15 cellular contexts compared by ENCODE assay signal in genomic region chr9:129247285-129248153, GRCh38.
"Had no signal": no experiment of that assay in that cellular context is flagged by ENCODE, and none has a peak within 500 bp of the region (broad histone marks: within the 10 kb centered on the region; RNA-seq: fewer than 3 reads in every experiment).

No MANE protein-coding gene starts in this region.

- H3K9ac ChIP-seq: SK-N-SH had no signal

- FAIRE-seq: islet of Langerhans had no signal

- H3K36me3 ChIP-seq: cardiac muscle cell, upper lobe of left lung had no signal

- DNase-seq: activated B cell treated with CpG ODN at 0.5 μM for 24 hours; activated CD4-positive, alpha-beta T cell treated with anti-CD3 and anti-CD28 coated beads, Interleukin-2, amount 10 ng/mL, durations not matched to agents 7 days and 5 days; activated CD8-positive, alpha-beta T cell treated with anti-CD3 and anti-CD28 coated beads, Interleukin-2, amount 10 ng/mL, durations not matched to agents 7 days and 5 days; activated T-cell treated with anti-CD3 and anti-CD28 coated beads, Interleukin-2, amount 50 U/mL, for 4 hours; amniotic stem cell; effector memory CD8-positive, alpha-beta T cell; mammary epithelial cell; SK-N-SH; stimulated activated CD4-positive, alpha-beta T cell treated with anti-CD3 and anti-CD28 coated beads, Interleukin-4, amount 100 ng/mL, for 4 hours; T-cell; testis; upper lobe of left lung had no signal

- H3K27me3 ChIP-seq: cardiac muscle cell, testis, upper lobe of left lung had no signal

- H3K27ac ChIP-seq: cardiac muscle cell, testis, upper lobe of left lung had no signal

- H3K9me3 ChIP-seq: SK-N-SH, testis, upper lobe of left lung had no signal

- H3K4me3 ChIP-seq: cardiac muscle cell, smooth muscle cell, testis, upper lobe of left lung had no signal

- H3K4me1 ChIP-seq: upper lobe of left lung had no signal
